21 cellular contexts compared by ENCODE assay signal in genomic region chr1:5947978-5948680, GRCh38.
"Had no signal": no experiment of that assay in that cellular context is flagged by ENCODE, and none has a peak within 500 bp of the region (broad histone marks: within the 10 kb centered on the region; RNA-seq: fewer than 3 reads in every experiment).

No MANE protein-coding gene starts in this region.

- H3K4me1 Mint-ChIP-seq: activated CD4-positive, alpha-beta T cell treated with anti-CD3 and anti-CD28 coated beads for 36 hours had no signal

- H3K27me3 ChIP-seq: brain microvascular endothelial cell, dorsolateral prefrontal cortex, esophagus muscularis mucosa, left lung, ovary had no signal

- DNase-seq: activated CD4-positive, alpha-beta T cell treated with anti-CD3 and anti-CD28 coated beads for 36 hours; activated CD8-positive, alpha-beta T cell treated with anti-CD3 and anti-CD28 coated beads for 36 hours; activated T-cell treated with anti-CD3 and anti-CD28 coated beads for 4 hours; amygdala; brain microvascular endothelial cell; dorsolateral prefrontal cortex; foreskin fibroblast; mesenchymal stem cell; stimulated activated CD4-positive, alpha-beta T cell treated with anti-CD3 and anti-CD28 coated beads, Interleukin-2, amount 100 ng/mL, for 48 hours; stimulated activated naive CD8-positive, alpha-beta T cell treated with anti-CD3 and anti-CD28 coated beads, Interleukin-15, Interleukin-2, amounts not matched to agents 100 U/mL and 50 U/mL, for 24 hours; T1000; WERI-Rb-1 had no signal

- FAIRE-seq: endometrium, islet of Langerhans, urothelium cell line had no signal

- H3K27ac ChIP-seq: brain microvascular endothelial cell, dorsolateral prefrontal cortex, esophagus muscularis mucosa, left lung, ovary, WERI-Rb-1 had no signal

- H3K4me1 ChIP-seq: esophagus muscularis mucosa, left lung had no signal

- H3K27me3 Mint-ChIP-seq: activated CD4-positive, alpha-beta T cell treated with anti-CD3 and anti-CD28 coated beads for 36 hours; activated CD8-positive, alpha-beta T cell treated with anti-CD3 and anti-CD28 coated beads for 36 hours; activated naive CD8-positive, alpha-beta T cell; T-cell had no signal

- H3K9me3 ChIP-seq: esophagus muscularis mucosa, left lung, ovary had no signal

- H3K4me3 ChIP-seq: dorsolateral prefrontal cortex, esophagus muscularis mucosa, left lung, ovary had no signal

- H3K9me3 Mint-ChIP-seq: activated CD8-positive, alpha-beta T cell treated with anti-CD3 and anti-CD28 coated beads for 36 hours; nephron; T-cell had no signal

- H3K4me3 Mint-ChIP-seq: activated CD4-positive, alpha-beta T cell treated with anti-CD3 and anti-CD28 coated beads for 36 hours; activated CD8-positive, alpha-beta T cell treated with anti-CD3 and anti-CD28 coated beads for 36 hours; activated naive CD8-positive, alpha-beta T cell; nephron; T-cell had no signal

- H3K27ac Mint-ChIP-seq: activated CD4-positive, alpha-beta T cell treated with anti-CD3 and anti-CD28 coated beads for 36 hours; activated CD8-positive, alpha-beta T cell treated with anti-CD3 and anti-CD28 coated beads for 36 hours; activated naive CD8-positive, alpha-beta T cell; nephron; T-cell had no signal

- H3K36me3 ChIP-seq: brain microvascular endothelial cell, ovary had no signal
